ENCODE assay signal across 30 cellular contexts in the genomic region with DNA sequence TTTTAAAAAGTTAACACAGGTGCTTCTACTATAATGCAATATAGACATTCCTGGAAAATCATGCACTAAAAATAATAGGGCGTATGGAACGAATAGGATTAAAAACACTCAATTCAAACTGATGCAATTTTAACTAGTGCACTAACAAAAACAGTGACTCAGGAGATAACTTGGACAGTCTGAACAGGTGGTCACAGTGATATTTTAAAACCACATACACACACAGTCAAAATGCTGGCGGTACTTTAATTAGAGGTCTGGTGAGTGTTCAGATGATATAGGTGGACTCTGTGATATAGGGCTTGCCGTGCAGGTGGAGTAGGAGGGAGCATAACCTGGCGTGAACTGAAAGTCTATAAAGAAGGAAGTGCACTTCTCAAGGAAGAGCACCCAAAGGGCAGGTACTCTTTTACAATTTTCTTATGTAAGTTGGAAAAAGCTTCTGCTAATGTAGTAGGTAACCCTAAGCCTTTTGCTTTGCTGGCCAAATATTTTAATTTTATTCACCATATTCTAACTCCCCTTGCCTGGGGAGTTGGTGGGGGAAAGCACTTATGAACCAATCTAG. TPM values are rescaled to one million over a fixed set of nuclear protein-coding genes. Genes with fewer than 3 reads are reported as not detected.
A peak's percentile ranks its signal among the peaks of the same experiment; 100 is the strongest.
DNase-seq lines count a peak whose midpoint lies in the region; ATAC-seq, FAIRE-seq and TF ChIP-seq lines count a peak whose summit lies in the region.
"Had no signal": no experiment of that assay in that cellular context is flagged by ENCODE, and none has a peak within 500 bp of the region (broad histone marks: within the 10 kb centered on the region; RNA-seq: fewer than 3 reads in every experiment).

No MANE protein-coding gene starts in this region.

- no peak overlapping the region for H3K9ac ChIP-seq in kidney (ENCODE audit: low read length in 2 of 2)
- H3K9ac ChIP-seq: GM23248, parathyroid adenoma had no signal

- H3K27ac ChIP-seq in heart right ventricle = peak overlapping the region in 8 of 10 donors; percentile 5 to 83 (median 72)
- no peak overlapping the region for H3K27ac ChIP-seq in right cardiac atrium (ENCODE audit: low read length)
- peak overlapping the region; percentile 42 to 50 for H3K27ac ChIP-seq in ascending aorta
- no peak overlapping the region for H3K27ac ChIP-seq in kidney (ENCODE audit: low read depth in 2 of 2, low read length in 2 of 2)
- H3K27ac ChIP-seq: 22Rv1, body of pancreas, epithelial cell of prostate, GM23248, left lung, parathyroid adenoma, Peyer's patch, right lobe of liver, SJCRH30, stomach had no signal

- peaks cover 0 to 26% (median 15%) of the 10 kb centered on the region in 9 donors for H3K4me1 ChIP-seq in heart right ventricle
- no peaks in the 10 kb centered on the region for H3K4me1 ChIP-seq in right cardiac atrium (ENCODE audit: control insufficient read depth, insufficient read depth, low read length)
- H3K4me1 ChIP-seq in ascending aorta = peaks cover 0 to 7% of the 10 kb centered on the region in 2 donors
- no peaks in the 10 kb centered on the region for H3K4me1 ChIP-seq in kidney (ENCODE audit: control insufficient read depth in 1 of 2, insufficient read depth in 1 of 2, low read depth in 1 of 2, low read length in 2 of 2)
- H3K4me1 ChIP-seq: body of pancreas, left lung, parathyroid adenoma, Peyer's patch, right lobe of liver had no signal

- WGBS in heart right ventricle, 2 donors = 72 to 82% methylated on average over 5 of the region's 5 CpGs
- WGBS in right cardiac atrium = 82% methylated on average over 5 of the region's 5 CpGs

- FAIRE-seq in kidney (lab: Jason Lieb, UNC) = no peak
- FAIRE-seq: G401.6 had no signal

- peak in 1 of 8 donors; percentile 15 for ATAC-seq in heart right ventricle
- no peak for ATAC-seq in right cardiac atrium
- ATAC-seq: activated naive CD4-positive, alpha-beta T cell treated with anti-CD3 and anti-CD28 coated beads, Interleukin-2, amount 50 U/mL, for 72 hours; body of pancreas; left lung; right lobe of liver; T-cell had no signal

- TF ChIP-seq CTCF in heart right ventricle (IDR thresholded peaks at IDR 0.05) = no peak
- TF ChIP-seq CTCF in ascending aorta (IDR thresholded peaks at IDR 0.05) = no peak
- TF ChIP-seq CTCF in kidney (IDR thresholded peaks at IDR 0.05; ENCODE audit: borderline replicate concordance, extremely low read depth, insufficient read depth) = no peak

- H3K36me3 ChIP-seq in heart right ventricle (peaks cover 0 to 39% (median 0%) of the 10 kb centered on the region in 9 donors), ascending aorta (no peaks in the 10 kb centered on the region), kidney (ENCODE audit: control insufficient read depth in 1 of 2, insufficient read depth in 2 of 2, low read length in 2 of 2) (no peaks in the 10 kb centered on the region)
- H3K36me3 ChIP-seq: left lung, Peyer's patch, right lobe of liver had no signal

- H3K4me3 ChIP-seq in heart right ventricle (no peak overlapping the region), right cardiac atrium (ENCODE audit: low read length) (no peak overlapping the region), ascending aorta (no peak overlapping the region), kidney (ENCODE audit: low read length in 2 of 2) (no peak overlapping the region)
- H3K4me3 ChIP-seq: body of pancreas, GM23248, left lung, Peyer's patch, right lobe of liver, SJCRH30, stomach had no signal

- intact Hi-C loops in heart right ventricle (cut with DNase I) = loop anchor here in 7 of 10 donors (2.0 to 10.0 kb wide), 8 partner anchors 34 to 221 kb away; no protein-coding TSS in a partner anchor
- intact Hi-C loops in right cardiac atrium (cut with DNase I) = loop anchor here in 3 of 4 donors (2.0 to 5.0 kb wide), 4 partner anchors 134 to 221 kb away; no protein-coding TSS in a partner anchor
- intact Hi-C loops in ascending aorta (cut with DNase I) = no loop called here
- intact Hi-C loops in kidney (cut with DNase I) = no loop called here

- peaks cover 0 to 14% (median 0%) of the 10 kb centered on the region in 11 donors for H3K9me3 ChIP-seq in heart right ventricle
- no peaks in the 10 kb centered on the region for H3K9me3 ChIP-seq in right cardiac atrium (ENCODE audit: control insufficient read depth, low read length)
- no peaks in the 10 kb centered on the region for H3K9me3 ChIP-seq in ascending aorta
- peaks cover 0 to 2% of the 10 kb centered on the region in 2 donors for H3K9me3 ChIP-seq in kidney (ENCODE audit: control insufficient read depth in 1 of 2, low read length in 2 of 2)
- H3K9me3 ChIP-seq: body of pancreas, Peyer's patch, right lobe of liver, stomach had no signal

- H3K27me3 ChIP-seq in heart right ventricle = no peaks in the 10 kb centered on the region
- no peaks in the 10 kb centered on the region for H3K27me3 ChIP-seq in right cardiac atrium (ENCODE audit: control insufficient read depth, insufficient read depth)
- no peaks in the 10 kb centered on the region for H3K27me3 ChIP-seq in ascending aorta
- H3K27me3 ChIP-seq: body of pancreas, left lung, Peyer's patch, right lobe of liver, SJCRH30, stomach had no signal

- DNase-seq in NCI-H1417 (lab: John Stamatoyannopoulos, UW) (peak in 2 of 3 experiments; percentile 17 to 58), NCI-H1417 treated with DMSO at 0.1 percent for 48 hours (lab: John Stamatoyannopoulos, UW) (no peak), heart right ventricle (no peak), right cardiac atrium (no peak), ascending aorta (ENCODE audit: low spot score in 2 of 2) (no peak), superior temporal gyrus (ENCODE audit: extremely low spot score) (peak; percentile 23), kidney (no peak), UCSD-AML1 (lab: John Stamatoyannopoulos, UW; ENCODE audit: unreplicated experiment) (no peak)
- DNase-seq: activated CD4-positive, alpha-beta T cell treated with anti-CD3 and anti-CD28 coated beads for 1 hour; body of pancreas; GM23248; head of caudate nucleus; left lung; NCI-H1105; NCI-H2029 treated with DMSO at 0.1 percent for 48 hours; NCI-H446; Peyer's patch; right lobe of liver; stomach; T-cell; trophoblast cell had no signal

RNA-seq across cellular contexts. Expression of gene PLN, which starts 41.9 kb away (rescaled TPM):
- 1,000 to 10,000 TPM; 1,787 to 3,094 (median 2,650) TPM for total RNA-seq in heart right ventricle
- 100 to 1,000 TPM; 764 to 848 TPM for polyA plus RNA-seq in heart right ventricle
- total RNA-seq in right cardiac atrium = 1,000 to 10,000 TPM in 3 of 4 donors, 100 to 1,000 TPM in 1; 654 to 1,907 (median 1,288) TPM
- polyA plus RNA-seq in right cardiac atrium = 1,272 TPM
- total RNA-seq in ascending aorta = 129 TPM
- 47.2 TPM for total RNA-seq in kidney
- polyA plus RNA-seq in kidney (ENCODE audit: insufficient read depth, low read depth, low replicate concordance) = 22.7 TPM
- total RNA-seq: activated CD8-positive, alpha-beta memory T cell treated with anti-CD3 and anti-CD28 coated beads for 36 hours; activated naive CD4-positive, alpha-beta T cell treated with anti-CD3 and anti-CD28 coated beads, Interleukin-2, amount 50 U/mL, for 72 hours; chondrocyte; GM23248 had no signal
- polyA plus RNA-seq: GM23248, neural cell had no signal

Comparison
In these comparisons a context has a peak if more than half of its experiments do, and no peak if none do; other contexts are left out.
1. DNase-seq: peak in NCI-H1417 (2 of 3) and superior temporal gyrus (single experiment); none in NCI-H1417 treated with DMSO at 0.1 percent for 48 hours (single experiment), heart right ventricle (0 of 2), right cardiac atrium (0 of 3), ascending aorta (0 of 2), kidney (single experiment) and UCSD-AML1 (single experiment).
2. H3K27ac ChIP-seq: peak in heart right ventricle (8 of 10) and ascending aorta (2 of 2); none in right cardiac atrium (single experiment) and kidney (0 of 2).
3. intact Hi-C loops: an anchor here in heart right ventricle (2.0 to 10.0 kb wide) and right cardiac atrium (2.0 to 5.0 kb wide); none called in ascending aorta and kidney.